ENCODE assay signal across 28 cellular contexts in the genomic region with DNA sequence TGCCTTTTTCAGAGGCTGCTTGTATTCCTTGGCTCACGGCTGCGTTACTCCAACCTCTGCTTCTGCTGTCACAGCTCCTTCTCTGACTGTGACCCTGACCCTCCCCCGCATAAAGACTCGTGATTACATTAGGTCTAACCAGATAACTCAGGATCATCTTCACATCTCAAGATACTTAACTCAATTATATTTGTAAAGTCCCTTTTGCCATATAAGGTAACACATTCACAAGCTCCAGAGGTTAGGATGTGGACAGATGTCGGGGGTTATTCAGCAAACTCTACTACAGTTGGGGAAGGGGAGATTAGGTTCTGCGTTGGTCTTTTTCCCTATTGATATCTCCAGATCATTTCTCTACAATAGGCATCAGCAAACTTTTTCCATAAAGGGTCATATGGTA.
"Had no signal": no experiment of that assay in that cellular context is flagged by ENCODE, and none has a peak within 500 bp of the region (broad histone marks: within the 10 kb centered on the region; RNA-seq: fewer than 3 reads in every experiment).

No MANE protein-coding gene starts in this region.

- H2AFZ ChIP-seq: neural progenitor cell had no signal

- H3K4me3 ChIP-seq: neural progenitor cell, ovary, psoas muscle, skin epidermis, smooth muscle cell, spleen, suprapubic skin, testis, tibial artery, transverse colon, upper lobe of right lung, uterus had no signal

- H3K79me2 ChIP-seq: parathyroid adenoma had no signal

- ATAC-seq: natural killer cell; psoas muscle; right cardiac atrium; sciatic nerve; stimulated activated memory B cell treated with anti-CD40 and anti-IgM and Interleukin-4, amounts not matched to agents 10 μg/mL and 1 μg/mL and 100 μg/mL, for 72 hours; stimulated activated naive CD8-positive, alpha-beta T cell treated with anti-CD3 and anti-CD28 coated beads, Interleukin-15, amount 100 ng/mL, for 72 hours; stimulated activated naive CD8-positive, alpha-beta T cell treated with anti-CD3 and anti-CD28 coated beads, Interleukin-15, Interleukin-2, amounts not matched to agents 100 U/mL and 50 U/mL, for 24 hours; upper lobe of right lung had no signal

- H3K36me3 ChIP-seq: neural progenitor cell, ovary, spleen, suprapubic skin, tibial artery, transverse colon, upper lobe of right lung, uterus had no signal

- H3K9me3 ChIP-seq: ovary, psoas muscle, spleen, suprapubic skin, testis, tibial artery, transverse colon, upper lobe of right lung, uterus had no signal

- DNase-seq: natural killer cell; occipital lobe; ovary; posterior cingulate gyrus; psoas muscle; right cardiac atrium; spleen; stimulated activated CD4-positive, alpha-beta T cell treated with anti-CD3 and anti-CD28 coated beads, Interleukin-12 subunit alpha, Interleukin-12 subunit beta, amount 100 ng/mL, for 4 hours; stimulated activated CD4-positive, alpha-beta T cell treated with anti-CD3 and anti-CD28 coated beads, Interleukin-1b, Interleukin-23, amount 100 ng/mL, for 48 hours; stimulated activated CD4-positive, alpha-beta T cell treated with anti-CD3 and anti-CD28 coated beads, Interleukin-4, amount 100 ng/mL, for 1 hour; stimulated activated CD4-positive, alpha-beta T cell treated with anti-CD3 and anti-CD28 coated beads, Interleukin-4, amount 100 ng/mL, for 4 hours; stimulated activated CD8-positive, alpha-beta memory T cell treated with anti-CD3 and anti-CD28 coated beads, Interleukin-4, amount 100 ng/mL, for 48 hours; stimulated activated naive CD4-positive, alpha-beta T cell; stimulated activated naive CD8-positive, alpha-beta T cell treated with anti-CD3 and anti-CD28 coated beads, Interleukin-15, amount 100 ng/mL, for 72 hours; stimulated activated naive CD8-positive, alpha-beta T cell treated with anti-CD3 and anti-CD28 coated beads, Interleukin-15, Interleukin-2, amounts not matched to agents 100 U/mL and 50 U/mL, for 24 hours; substantia nigra; testis; tibial artery; transverse colon; upper lobe of right lung; uterus had no signal

- H3K27me3 ChIP-seq: neural progenitor cell, ovary, suprapubic skin, testis, transverse colon, upper lobe of right lung, uterus had no signal

- H3K9ac ChIP-seq: neural progenitor cell, parathyroid adenoma had no signal

- H3K4me1 ChIP-seq: neural progenitor cell, parathyroid adenoma, psoas muscle, spleen, suprapubic skin, testis, tibial artery, transverse colon, upper lobe of right lung, uterus had no signal

- H3K4me2 ChIP-seq: neural progenitor cell, smooth muscle cell had no signal

- H3K27ac ChIP-seq: neural progenitor cell, ovary, parathyroid adenoma, psoas muscle, skin epidermis, spleen, suprapubic skin, testis, tibial artery, transverse colon, upper lobe of right lung, uterus had no signal
